ENCODE assay signal across 20 cellular contexts in the genomic region with DNA sequence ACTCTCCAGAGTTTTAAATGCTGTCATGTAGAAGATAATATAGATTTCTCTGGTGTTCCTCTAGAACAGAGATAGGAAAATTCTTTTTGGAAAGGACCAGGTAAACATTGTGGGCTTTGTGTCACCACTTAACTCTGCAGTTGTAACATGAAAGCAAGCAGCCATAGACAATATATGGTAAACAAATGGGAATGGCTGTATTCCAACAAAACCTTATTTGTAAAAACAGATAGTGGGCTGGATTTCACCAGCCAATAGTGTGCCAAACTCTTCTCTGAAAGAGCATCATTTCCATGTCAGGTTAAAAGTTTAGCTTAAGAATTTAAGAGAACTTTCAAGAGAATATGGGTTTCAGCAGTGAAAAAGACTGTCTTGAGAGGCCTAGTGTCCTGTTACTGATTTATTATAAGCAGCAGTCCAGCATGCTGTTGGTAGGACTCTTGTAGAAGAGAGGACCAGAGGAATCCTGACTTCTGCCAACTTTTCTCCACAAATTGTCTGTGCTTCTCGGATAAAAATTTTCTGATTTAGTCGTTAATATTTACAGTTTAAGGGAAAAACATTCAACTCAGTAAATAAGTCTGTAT.
DNase-seq lines count a peak whose midpoint lies in the region; ATAC-seq, FAIRE-seq and TF ChIP-seq lines count a peak whose summit lies in the region.
"Had no signal": no experiment of that assay in that cellular context is flagged by ENCODE, and none has a peak within 500 bp of the region (broad histone marks: within the 10 kb centered on the region; RNA-seq: fewer than 3 reads in every experiment).

No MANE protein-coding gene starts in this region.

- TF ChIP-seq POLR2A in A549 (IDR thresholded peaks at IDR 0.05; ENCODE audit: low read length), result no peak

- H3K27me3 ChIP-seq in RWPE2 (ENCODE audit: insufficient read depth, poor library complexity, severe bottlenecking), result no peaks in the 10 kb centered on the region
- no peaks in the 10 kb centered on the region for H3K27me3 ChIP-seq in tibial artery
- H3K27me3 ChIP-seq: heart right ventricle, right atrium auricular region had no signal

- H3K36me3 Mint-ChIP-seq in mesothelial cell of epicardium, result peaks cover 11% of the 10 kb centered on the region

- H3K4me3 Mint-ChIP-seq in mesothelial cell of epicardium, result no peak overlapping the region
- H3K4me3 Mint-ChIP-seq: activated B cell treated with CpG ODN at 0.5 μM for 24 hours; activated T-helper 17 cell treated with anti-CD3 and anti-CD28 coated beads, Interleukin-2, amount 50 U/mL, for 72 hours had no signal

- peak; percentile 33 to 43; a peak in 3 of 6 replicates for ATAC-seq in A549
- ATAC-seq in RWPE2 (ENCODE audit: low read depth), result no peak; the same call in 2 of the 3 replicates
- no peak for ATAC-seq in GM21526 (IDR thresholded peaks at IDR 0.05; ENCODE audit: low FRiP score, unreplicated experiment)
- ATAC-seq: activated T-helper 17 cell treated with anti-CD3 and anti-CD28 coated beads, Interleukin-2, amount 50 U/mL, for 72 hours; heart right ventricle had no signal

- TF ChIP-seq CTCF in A549 (IDR thresholded peaks at IDR 0.05), result no peak
- no peak for TF ChIP-seq CTCF in RWPE2 (IDR thresholded peaks at IDR 0.05; ENCODE audit: poor library complexity, severe bottlenecking)
- TF ChIP-seq CTCF in mesothelial cell of epicardium (IDR thresholded peaks at IDR 0.05; ENCODE audit: unreplicated experiment), result no peak
- TF ChIP-seq CTCF in tibial artery (IDR thresholded peaks at IDR 0.05), result no peak

- H3K4me3 ChIP-seq in A549 (no peak overlapping the region), RWPE2 (ENCODE audit: severe bottlenecking) (no peak overlapping the region), tibial artery (no peak overlapping the region)
- H3K4me3 ChIP-seq: heart right ventricle, right atrium auricular region had no signal

- H3K4me1 ChIP-seq in A549, result peaks cover 15% of the 10 kb centered on the region
- H3K4me1 ChIP-seq in RWPE2 (ENCODE audit: insufficient read depth, poor library complexity, severe bottlenecking), result peaks cover 20% of the 10 kb centered on the region
- peaks cover 0 to 14% (median 5%) of the 10 kb centered on the region in 4 donors for H3K4me1 ChIP-seq in tibial artery

- DNase-seq in A549 (ENCODE audit: low read depth in 1 of 2, low spot score in 1 of 2) (no peak), DMS153 (lab: John Stamatoyannopoulos, UW) (peak; percentile 7), RWPE2 (ENCODE audit: low spot score) (no peak), mesothelial cell of epicardium (ENCODE audit: low spot score in 2 of 2, unreplicated experiment in 2 of 2) (no peak), GM19240 (ENCODE audit: insufficient read length, low spot score) (no peak), tibial artery (no peak)
- no peak for DNase-seq in activated naive CD4-positive, alpha-beta T cell (lab: John Stamatoyannopoulos, UW)
- DNase-seq: activated B cell treated with CpG ODN at 0.5 μM for 24 hours; activated CD8-positive, alpha-beta memory T cell treated with anti-CD3 and anti-CD28 coated beads for 24 hours; central memory CD4-positive, alpha-beta T cell; GF-D8; heart right ventricle; mesendoderm; T-helper 2 cell had no signal

- H3K27ac ChIP-seq in A549 (no peak overlapping the region), RWPE2 (ENCODE audit: poor library complexity, severe bottlenecking) (peak overlapping the region; percentile 60), tibial artery (no peak overlapping the region)
- H3K27ac ChIP-seq: heart right ventricle, right atrium auricular region had no signal

- WGBS in A549 (ENCODE audit: missing lambda C conversion rate), result 91% methylated on average over 2 of the region's 2 CpGs

- CTCF ChIA-PET in A549 (lab: Yijun Ruan, JAX), result interaction anchor here (0.6 to 1.3 kb wide), 2 partner anchors 12 to 39 kb away, joined by 3 to 4 read pairs; no protein-coding TSS in a partner anchor

- intact Hi-C loops in tibial artery (cut with DNase I; ENCODE audit: low total_unique reads), result no loop called here

- no peak for TF ChIP-seq RAD21 in A549 (conservative IDR thresholded peaks at IDR 0.05 in 1 of 2, IDR thresholded peaks at IDR 0.05 in 1 of 2)

- H3K27me3 Mint-ChIP-seq in mesothelial cell of epicardium (ENCODE audit: low read depth), result no peaks in the 10 kb centered on the region
- H3K27me3 Mint-ChIP-seq: activated B cell treated with CpG ODN at 0.5 μM for 24 hours; activated T-helper 17 cell treated with anti-CD3 and anti-CD28 coated beads, Interleukin-2, amount 50 U/mL, for 72 hours had no signal

- peaks cover 26% of the 10 kb centered on the region for H3K4me1 Mint-ChIP-seq in mesothelial cell of epicardium

- POLR2A ChIA-PET in A549 (lab: Yijun Ruan, JAX), result interaction anchor here (0.6 kb wide), 1 partner anchor 64 kb away, joined by 3 read pairs; no protein-coding TSS in a partner anchor

- H3K9me3 ChIP-seq in A549 (no peaks in the 10 kb centered on the region), RWPE2 (ENCODE audit: severe bottlenecking) (no peaks in the 10 kb centered on the region), tibial artery (no peaks in the 10 kb centered on the region)
- H3K9me3 ChIP-seq: heart right ventricle, right atrium auricular region had no signal

- peaks cover 8% of the 10 kb centered on the region for H3K9me3 Mint-ChIP-seq in mesothelial cell of epicardium
- H3K9me3 Mint-ChIP-seq: activated T-helper 17 cell treated with anti-CD3 and anti-CD28 coated beads, Interleukin-2, amount 50 U/mL, for 72 hours had no signal

- TF ChIP-seq EP300 in A549 (IDR thresholded peaks at IDR 0.05), result no peak

- peak overlapping the region; percentile 38; the same call in 2 of the 3 replicates for H3K4me2 ChIP-seq in A549

- H3K36me3 ChIP-seq in RWPE2 (ENCODE audit: low read depth), result no peaks in the 10 kb centered on the region
- H3K36me3 ChIP-seq in tibial artery, result no peaks in the 10 kb centered on the region
- H3K36me3 ChIP-seq: heart right ventricle, right atrium auricular region had no signal

- H3K27ac Mint-ChIP-seq in mesothelial cell of epicardium, result peak overlapping the region; percentile 74
- H3K27ac Mint-ChIP-seq: activated B cell treated with CpG ODN at 0.5 μM for 24 hours; activated T-helper 17 cell treated with anti-CD3 and anti-CD28 coated beads, Interleukin-2, amount 50 U/mL, for 72 hours had no signal

- no peak for FAIRE-seq in A549 (lab: Jason Lieb, UNC)
- FAIRE-seq: D721Med, GM12891, islet of Langerhans had no signal

TF ChIP-seq in A549, 52 proteins besides CTCF, POLR2A, EP300 and RAD21:
- TF ChIP-seq CHD2 (IDR thresholded peaks at IDR 0.05; ENCODE audit: low read length, partially characterized antibody), result no peak
- TF ChIP-seq KDM1A (IDR thresholded peaks at IDR 0.05; ENCODE audit: low read depth), result no peak
- no peak for TF ChIP-seq RCOR1 (IDR thresholded peaks at IDR 0.05; ENCODE audit: low read depth, low read length)
- TF ChIP-seq USF2 (IDR thresholded peaks at IDR 0.05), result no peak
- TF ChIP-seq REST (IDR thresholded peaks at IDR 0.05), result no peak
- TF ChIP-seq HEYL (CRISPR knock-in tag; IDR thresholded peaks at IDR 0.05), result no peak
- TF ChIP-seq CHD4 (IDR thresholded peaks at IDR 0.05; ENCODE audit: borderline replicate concordance), result no peak

Comparison
In these comparisons a context has a peak if more than half of its experiments do, and no peak if none do; other contexts are left out.
1. ATAC-seq: peak in A549 (2 of 2); none in RWPE2 (single experiment) and GM21526 (single experiment).